Comparison of ENCODE assay signal across 8 cellular contexts in the genomic region with DNA sequence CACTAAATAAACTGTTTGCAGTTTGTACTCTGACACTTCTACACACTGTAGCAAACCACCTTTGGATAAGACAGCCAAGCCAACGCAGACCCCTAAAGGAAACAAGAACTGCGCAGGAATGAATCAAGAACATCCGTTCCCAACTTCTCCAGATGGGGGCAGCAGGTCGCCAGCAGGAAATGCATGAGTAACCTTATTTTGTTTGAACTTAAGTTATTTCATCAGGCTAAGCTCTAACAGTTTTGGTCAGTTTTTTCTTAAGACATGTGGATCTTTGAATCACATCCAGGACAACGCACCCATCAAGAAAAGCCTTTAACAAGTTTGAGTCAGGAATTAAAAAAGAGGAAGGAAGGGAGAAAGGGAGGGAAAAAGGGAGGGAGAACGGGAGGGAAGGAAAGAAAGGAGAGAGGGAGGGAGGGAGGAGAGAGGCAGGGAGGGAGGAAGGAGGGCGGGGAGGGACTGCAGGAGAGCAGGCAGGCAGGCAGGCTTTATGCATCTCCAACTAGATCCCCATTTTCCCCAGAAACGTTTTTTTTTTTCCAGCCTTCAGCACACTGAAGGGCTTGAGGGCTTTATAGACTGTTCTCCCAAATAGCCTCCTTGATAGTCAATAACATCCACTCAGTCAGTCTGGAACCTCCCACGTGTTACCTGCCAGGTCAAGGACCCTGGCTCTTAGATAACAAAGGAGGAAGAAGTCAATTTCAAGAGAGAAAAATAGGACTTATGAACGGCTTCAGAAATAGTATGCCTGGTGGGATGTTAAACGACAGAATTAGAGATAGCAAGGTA. TPM values are rescaled to one million over a fixed set of nuclear protein-coding genes. Genes with fewer than 3 reads are reported as not detected.
DNase-seq lines count a peak whose midpoint lies in the region; ATAC-seq and TF ChIP-seq lines count a peak whose summit lies in the region.

No MANE protein-coding gene starts in this region.

- no peaks in the 10 kb centered on the region for H3K27me3 ChIP-seq in HL-60 (ENCODE audit: insufficient read depth, poor library complexity, severe bottlenecking)
- H3K27me3 ChIP-seq in NT2/D1 (ENCODE audit: insufficient read depth, insufficient read length): no peaks in the 10 kb centered on the region

- H3K4me3 ChIP-seq in HL-60 (replicated peaks; ENCODE audit: insufficient read depth, low read length) (no peak overlapping the region; the same call in 1 of the 2 replicates), NT2/D1 (ENCODE audit: insufficient read length, low read depth) (no peak overlapping the region), mucosa of descending colon (no peak overlapping the region)

- H3K27ac ChIP-seq in HL-60 (replicated peaks): no peak overlapping the region

- H3K9ac ChIP-seq in NT2/D1 (ENCODE audit: insufficient read length, low read depth): no peak overlapping the region

- H3K4me1 ChIP-seq in NT2/D1 (ENCODE audit: insufficient read depth, insufficient read length) (no peaks in the 10 kb centered on the region), mucosa of descending colon (ENCODE audit: low read depth) (peaks cover 12% of the 10 kb centered on the region)

- H3K36me3 ChIP-seq in NT2/D1 (ENCODE audit: insufficient read depth, insufficient read length, low read length) (no peaks in the 10 kb centered on the region), mucosa of descending colon (ENCODE audit: low read depth) (no peaks in the 10 kb centered on the region)

- intact Hi-C loops in mucosa of descending colon (cut with DNase I, micrococcal nuclease): loop anchor here (1.0 to 10.0 kb wide), 4 partner anchors 109 to 331 kb away; no protein-coding TSS in a partner anchor

- TF ChIP-seq CTCF in HL-60 (IDR thresholded peaks at IDR 0.05; ENCODE audit: insufficient read depth, low read length) (peak; percentile 9), mucosa of descending colon (IDR thresholded peaks at IDR 0.05) (peak; percentile 29)

- ATAC-seq in mucosa of descending colon (peak; percentile 86), HG02642 (IDR thresholded peaks at IDR 0.05; ENCODE audit: poor library complexity, unreplicated experiment) (no peak)

- DNase-seq in CD1c-positive myeloid dendritic cell (ENCODE audit: extremely low spot score) (peak; percentile 66), HL-60 (ENCODE audit: low read depth in 1 of 2, low spot score in 1 of 2) (peak; percentile 12 to 44), NT2/D1 (ENCODE audit: low read depth, low spot score) (peak; percentile 58), epidermal melanocyte (ENCODE audit: insufficient read length, low spot score) (peak; percentile 34), mucosa of descending colon (peak in 2 of 3 donors; percentile 65 to 84)
- DNase-seq in activated CD8-positive, alpha-beta memory T cell treated with anti-CD3 and anti-CD28 coated beads, Interleukin-2, amount 50 U/mL, for 4 hours: peak; percentile 62
- peak; percentile 51 to 55 for DNase-seq in stimulated activated CD8-positive, alpha-beta memory T cell treated with anti-CD3 and anti-CD28 coated beads, Interleukin-2, amount 100 ng/mL, for 48 hours (ENCODE audit: low read depth in 2 of 2)

- H3K9me3 ChIP-seq in NT2/D1 (ENCODE audit: insufficient read depth, low read length) (no peaks in the 10 kb centered on the region), mucosa of descending colon (no peaks in the 10 kb centered on the region)

RNA-seq across cellular contexts. Expression of a gene that starts 22.2 kb away (rescaled TPM):
- total RNA-seq in mucosa of descending colon: under 1 TPM in 1 of 3 donors, not detected in 2; 0.60 TPM
